2 cellular contexts compared by ENCODE assay signal in genomic region chr1:155895617-155896016, GRCh38.
TF ChIP-seq lines count a peak whose summit lies in the region.

No MANE protein-coding gene starts in this region.

TF ChIP-seq in HEK293, 187 proteins besides CTCF, POLR2A, EP300 and RAD21:
- TF ChIP-seq ZNF121 (tag by site-specific recombination; IDR thresholded peaks at IDR 0.05) = peak; percentile 62; the same call in 1 of the 2 replicates

TF ChIP-seq in HepG2, 621 proteins besides CTCF, POLR2A, EP300 and RAD21:
- TF ChIP-seq ZNF121 (CRISPR knock-in tag; IDR thresholded peaks at IDR 0.05) = 0 out of 2 replicates have a peak, but pooled peaks have one; percentile 38
